In genomic region chr3:190131329-190131728, GRCh38 we compare ENCODE assay signal across 17 cellular contexts. TPM values are rescaled to one million over a fixed set of nuclear protein-coding genes. Genes with fewer than 3 reads are reported as not detected.
DNase-seq lines count a peak whose midpoint lies in the region; ATAC-seq, FAIRE-seq and TF ChIP-seq lines count a peak whose summit lies in the region.
"Had no signal": no experiment of that assay in that cellular context is flagged by ENCODE, and none has a peak within 500 bp of the region (broad histone marks: within the 10 kb centered on the region; RNA-seq: fewer than 3 reads in every experiment).

No MANE protein-coding gene starts in this region.

- ATAC-seq in Right ventricle myocardium inferior: no peak
- ATAC-seq: K562 had no signal

- DNase-seq in H54 (ENCODE audit: insufficient read length, low spot score): no peak
- DNase-seq in NCI-H460 (ENCODE audit: extremely low read depth, low read depth): peak; percentile 96
- peak; percentile 91 for DNase-seq in epithelial cell of esophagus (ENCODE audit: low read depth)
- peak; percentile 69 for DNase-seq in non-pigmented ciliary epithelial cell (ENCODE audit: low read depth)
- no peak for DNase-seq in 8988T
- no peak for DNase-seq in retina
- DNase-seq in Right ventricle myocardium inferior (ENCODE audit: missing footprints): no peak
- DNase-seq: activated CD8-positive, alpha-beta memory T cell treated with anti-CD3 and anti-CD28 coated beads for 24 hours; activated naive CD4-positive, alpha-beta T cell; left cardiac atrium; NCI-H2029 treated with DMSO at 0.1 percent for 48 hours; tibial artery had no signal

- intact Hi-C loops in Right ventricle myocardium inferior (cut with DNase I): no loop called here

- TF ChIP-seq CTCF in epithelial cell of esophagus (IDR thresholded peaks at IDR 0.05; ENCODE audit: insufficient read depth, low read depth, low read length, missing control alignments): no peak

- no peak for TF ChIP-seq POLR2A in H54 (IDR thresholded peaks at IDR 0.05; ENCODE audit: low read depth, low read length)

- peak; percentile 85 for FAIRE-seq in H54 (lab: Jason Lieb, UNC)
- FAIRE-seq: frontal cortex, GM19239, K562 had no signal

- no peak overlapping the region for H3K4me3 ChIP-seq in epithelial cell of esophagus (ENCODE audit: low read length)
- H3K4me3 ChIP-seq: K562, tibial artery had no signal

RNA-seq across cellular contexts. Expression of gene P3H2, which starts 10.6 kb away (rescaled TPM):
- total RNA-seq in NCI-H460 (2014; rRNA removed; shearing (Covaris generic)): 320 and 335 TPM in 2 replicates
- polyA plus RNA-seq in NCI-H460 (2014; cell fraction: nucleus; rRNA removed): 256 and 418 TPM in 2 replicates
- 1.3 TPM for total RNA-seq in Right ventricle myocardium inferior
- total RNA-seq: OCI-LY7; T-helper 2 cell treated with Interferon-gamma antibody and Interleukin-4, amounts not matched to agents 100 ng/mL and 5 ng/mL, for 36 hours had no signal

Comparison
In these comparisons a context has a peak if more than half of its experiments do, and no peak if none do; other contexts are left out.
1. DNase-seq: peak in NCI-H460 (single experiment), epithelial cell of esophagus (single experiment) and non-pigmented ciliary epithelial cell (single experiment); none in H54 (single experiment), 8988T (single experiment), retina (single experiment) and Right ventricle myocardium inferior (single experiment).
2. RNA of gene P3H2, which starts 10.6 kb away (total RNA-seq): 320 to 335 TPM in NCI-H460; 1.3 TPM in Right ventricle myocardium inferior (single experiment); every median in the first group is over 100 times any median in the second.